Comparison of ENCODE assay signal across 17 cellular contexts in the genomic region with DNA sequence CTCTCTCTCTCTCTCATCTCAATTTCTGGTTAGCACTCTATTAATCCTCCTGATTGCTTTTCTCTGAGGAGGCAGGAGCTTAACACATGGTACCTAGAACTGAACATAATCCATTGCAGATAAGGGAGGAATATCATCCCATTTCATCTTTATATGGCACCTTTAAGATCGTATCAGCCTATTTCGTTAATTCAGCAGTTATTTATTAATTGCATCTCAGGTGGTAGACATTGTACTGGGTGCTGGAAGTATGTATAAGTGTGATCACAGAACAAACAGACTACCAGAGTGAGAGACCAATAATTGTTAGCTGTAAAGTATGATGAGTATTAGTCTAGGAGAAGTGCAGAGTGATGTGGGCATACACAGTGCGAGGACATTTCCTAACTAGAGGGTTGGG. TPM values are rescaled to one million over a fixed set of nuclear protein-coding genes. Genes with fewer than 3 reads are reported as not detected.
A peak's percentile ranks its signal among the peaks of the same experiment; 100 is the strongest.
DNase-seq lines count a peak whose midpoint lies in the region; ATAC-seq and TF ChIP-seq lines count a peak whose summit lies in the region.
"Had no signal": no experiment of that assay in that cellular context is flagged by ENCODE, and none has a peak within 500 bp of the region (broad histone marks: within the 10 kb centered on the region; RNA-seq: fewer than 3 reads in every experiment).

No MANE protein-coding gene starts in this region.

- H3K36me3 ChIP-seq in SK-N-SH (replicated peaks in 1 of 2; ENCODE audit: control insufficient read depth in 1 of 2, insufficient read depth in 2 of 2, low read length in 1 of 2) = no peaks in the 10 kb centered on the region
- H3K36me3 ChIP-seq: MG63 had no signal

- peak overlapping the region; percentile 55 to 93 for H3K27ac ChIP-seq in SK-N-SH (ENCODE audit: low read depth in 2 of 2, low read length in 1 of 2)
- H3K27ac ChIP-seq in caudate nucleus (ENCODE audit: low read depth, low read length) = peak overlapping the region; percentile 94
- H3K27ac ChIP-seq in temporal lobe (ENCODE audit: low read depth, low read length) = peak overlapping the region; percentile 70
- H3K27ac ChIP-seq: HL-60 had no signal

- TF ChIP-seq CTCF in SK-N-SH (IDR thresholded peaks at IDR 0.05) = no peak
- no peak for TF ChIP-seq CTCF in mesothelial cell of epicardium (IDR thresholded peaks at IDR 0.05; ENCODE audit: unreplicated experiment)

- H3K27ac Mint-ChIP-seq in mesothelial cell of epicardium = peak overlapping the region; percentile 9

- H3K4me3 Mint-ChIP-seq in mesothelial cell of epicardium = no peak overlapping the region

- WGBS in SK-N-SH (ENCODE audit: low lambda C conversion rate) = 92% methylated on average over 3 of the region's 3 CpGs

- H3K4me1 Mint-ChIP-seq in mesothelial cell of epicardium = peaks cover 31% of the 10 kb centered on the region

- CTCF ChIA-PET in SK-N-SH (lab: Yijun Ruan, JAX) = interaction anchor here (0.8 to 4.0 kb wide), 2 partner anchors 38 to 100 kb away, joined by 3 to 16 read pairs; partner anchors contain the start of gene AKAP6

- no peak for TF ChIP-seq RAD21 in SK-N-SH (IDR thresholded peaks at IDR 0.05; ENCODE audit: low read length)

- H3K9me3 ChIP-seq in SK-N-SH = no peaks in the 10 kb centered on the region
- H3K9me3 ChIP-seq: MG63 had no signal

- ATAC-seq in SK-N-SH treated with all-trans-retinoic acid at 6 μM for 48 hours (no peak), HG02759 (IDR thresholded peaks at IDR 0.05; ENCODE audit: unreplicated experiment) (no peak)
- ATAC-seq: Panc1 had no signal

- H2AFZ ChIP-seq in SK-N-SH (ENCODE audit: low read depth) = no peak overlapping the region; the same call in 1 of the 2 replicates

- H4K20me1 ChIP-seq in SK-N-SH (ENCODE audit: insufficient read depth) = no peaks in the 10 kb centered on the region

- H3K9me2 ChIP-seq in SK-N-SH = no peaks in the 10 kb centered on the region

- H3K4me2 ChIP-seq in SK-N-SH = peak overlapping the region; percentile 22; the same call in 1 of the 2 replicates

- no peaks in the 10 kb centered on the region for H3K36me3 Mint-ChIP-seq in mesothelial cell of epicardium

- POLR2A ChIA-PET in SK-N-SH (lab: Yijun Ruan, JAX) = no interaction called here

- no peaks in the 10 kb centered on the region for H3K9me3 Mint-ChIP-seq in mesothelial cell of epicardium

- no peak for DNase-seq in SK-N-SH
- DNase-seq in caudate nucleus (lab: John Stamatoyannopoulos, UW) = no peak
- DNase-seq in mesothelial cell of epicardium (ENCODE audit: low spot score in 2 of 2, unreplicated experiment in 2 of 2) = no peak
- DNase-seq in OCI-M1 (lab: John Stamatoyannopoulos, UW) = no peak
- no peak for DNase-seq in hippocampal formation (lab: John Stamatoyannopoulos, UW)
- DNase-seq: 8988T, C1 segment of cervical spinal cord, KBM-7, NCI-H1105 treated with DMSO at 0.1 percent for 48 hours, NCI-H187, SHP77 treated with DMSO at 0.1 percent for 48 hours had no signal

- TF ChIP-seq EP300 in SK-N-SH (IDR thresholded peaks at IDR 0.05; ENCODE audit: borderline replicate concordance in 1 of 2, low read depth in 1 of 2, low read length in 1 of 2) = no peak

- peaks cover 29 to 66% of the 10 kb centered on the region in 2 experiments for H3K4me1 ChIP-seq in SK-N-SH (ENCODE audit: control insufficient read depth in 1 of 2, insufficient read depth in 2 of 2, low read depth in 1 of 2, low read length in 1 of 2)

- no peaks in the 10 kb centered on the region for H3K79me2 ChIP-seq in SK-N-SH (ENCODE audit: insufficient read depth)

- no peaks in the 10 kb centered on the region for H3K27me3 Mint-ChIP-seq in mesothelial cell of epicardium (ENCODE audit: low read depth)

- H3K27me3 ChIP-seq in SK-N-SH (ENCODE audit: insufficient read depth) = no peaks in the 10 kb centered on the region
- H3K27me3 ChIP-seq: MG63 had no signal

- H3K9ac ChIP-seq in SK-N-SH = peak overlapping the region; percentile 56; the same call in 1 of the 2 replicates

- H3F3A ChIP-seq in SK-N-SH (replicated peaks; ENCODE audit: insufficient read depth) = peaks cover 68% of the 10 kb centered on the region

- H3K4me3 ChIP-seq in SK-N-SH (ENCODE audit: low read depth in 2 of 2, low read length in 1 of 2) = no peak overlapping the region
- H3K4me3 ChIP-seq: MG63 had no signal

TF ChIP-seq in SK-N-SH, 30 proteins besides CTCF, POLR2A, EP300 and RAD21:
- TF ChIP-seq NFIC (IDR thresholded peaks at IDR 0.05; ENCODE audit: borderline replicate concordance) (no peak), POLR2AphosphoS5 (IDR thresholded peaks at IDR 0.05; ENCODE audit: low read depth, low read length) (no peak), TEAD4 (IDR thresholded peaks at IDR 0.05; ENCODE audit: borderline replicate concordance, insufficient read depth) (no peak), MAX (IDR thresholded peaks at IDR 0.05; ENCODE audit: low read depth) (no peak), ELF1 (IDR thresholded peaks at IDR 0.05) (no peak), FOSL2 (IDR thresholded peaks at IDR 0.05; ENCODE audit: borderline replicate concordance, low read depth) (no peak), SIN3A (IDR thresholded peaks at IDR 0.05; ENCODE audit: borderline replicate concordance, low read depth, low read length) (no peak), YY1 (IDR thresholded peaks at IDR 0.05; ENCODE audit: low read depth) (no peak)

TF ChIP-seq in SK-N-SH treated with all-trans-retinoic acid at 6 μM for 48 hours, 23 proteins besides CTCF, POLR2A, EP300 and RAD21:
- TF ChIP-seq ZNF8 (CRISPR knock-in tag; IDR thresholded peaks at IDR 0.05) = no peak
- no peak for TF ChIP-seq OSR1 (CRISPR knock-in tag; IDR thresholded peaks at IDR 0.05)
- TF ChIP-seq ZFP3 (CRISPR knock-in tag; IDR thresholded peaks at IDR 0.05) = no peak
- TF ChIP-seq TOX (CRISPR knock-in tag; IDR thresholded peaks at IDR 0.05; ENCODE audit: borderline replicate concordance) = no peak
- TF ChIP-seq, protein P1, sequence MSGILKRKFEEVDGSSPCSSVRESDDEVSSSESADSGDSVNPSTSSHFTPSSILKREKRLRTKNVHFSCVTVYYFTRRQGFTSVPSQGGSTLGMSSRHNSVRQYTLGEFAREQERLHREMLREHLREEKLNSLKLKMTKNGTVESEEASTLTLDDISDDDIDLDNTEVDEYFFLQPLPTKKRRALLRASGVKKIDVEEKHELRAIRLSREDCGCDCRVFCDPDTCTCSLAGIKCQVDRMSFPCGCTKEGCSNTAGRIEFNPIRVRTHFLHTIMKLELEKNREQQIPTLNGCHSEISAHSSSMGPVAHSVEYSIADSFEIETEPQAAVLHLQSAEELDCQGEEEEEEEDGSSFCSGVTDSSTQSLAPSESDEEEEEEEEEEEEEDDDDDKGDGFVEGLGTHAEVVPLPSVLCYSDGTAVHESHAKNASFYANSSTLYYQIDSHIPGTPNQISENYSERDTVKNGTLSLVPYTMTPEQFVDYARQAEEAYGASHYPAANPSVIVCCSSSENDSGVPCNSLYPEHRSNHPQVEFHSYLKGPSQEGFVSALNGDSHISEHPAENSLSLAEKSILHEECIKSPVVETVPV (CRISPR knock-in tag; IDR thresholded peaks at IDR 0.05) = no peak
- no peak for TF ChIP-seq SNAI2 (CRISPR knock-in tag; IDR thresholded peaks at IDR 0.05)
- TF ChIP-seq ZFP30 (CRISPR knock-in tag; IDR thresholded peaks at IDR 0.05) = no peak
- TF ChIP-seq PATZ1 (CRISPR knock-in tag; IDR thresholded peaks at IDR 0.05; ENCODE audit: borderline replicate concordance) = no peak

RNA-seq across cellular contexts. Expression of gene AKAP6, which starts 39.0 kb away (rescaled TPM):
- polyA plus RNA-seq in SK-N-SH (2012; rRNA removed) = 1.7 and 4.1 TPM in 2 replicates
- 3.3 TPM in 2 replicates for polyA plus RNA-seq in SK-N-SH (2012; cell fraction: cytosol; rRNA removed)
- 4.3 and 5.7 TPM in 2 replicates for polyA plus RNA-seq in SK-N-SH (2012; cell fraction: nucleus; rRNA removed)
- total RNA-seq in mesothelial cell of epicardium = 7.3 to 8.5 TPM (median 7.8 TPM) in 3 replicates
- 107 TPM for total RNA-seq in temporal lobe

Comparison
In these comparisons a context has a peak if more than half of its experiments do, and no peak if none do; other contexts are left out.
1. RNA of gene AKAP6, which starts 39.0 kb away (total RNA-seq): 107 TPM in temporal lobe (single experiment); 7.3 to 8.5 TPM in mesothelial cell of epicardium; every median in the first group is over 10 times any median in the second.
2. Peak in every context shown above with its lines, with median percentiles within 50 percentile points of each other: H3K27ac ChIP-seq.